Comparison of ENCODE assay signal across 9 cellular contexts in the genomic region with DNA sequence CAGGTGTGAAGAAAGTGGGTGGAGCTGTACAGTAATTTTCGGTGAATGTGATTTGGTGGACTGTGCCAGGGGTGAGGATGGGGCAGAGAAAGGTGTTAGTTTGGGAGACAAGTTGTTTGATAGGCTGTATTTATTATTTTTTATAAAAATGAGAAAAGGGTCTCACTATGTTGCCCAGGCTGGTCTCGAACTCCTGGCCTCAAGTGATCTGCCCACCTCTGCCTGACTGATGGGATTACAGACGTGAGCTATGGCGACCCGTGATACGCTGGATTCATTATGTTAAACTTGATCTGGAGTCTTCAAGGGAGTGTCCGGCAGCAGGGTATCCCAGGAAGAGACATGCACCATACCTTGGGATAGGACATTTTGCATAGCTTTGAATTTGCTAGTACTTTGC. TPM values are rescaled to one million over a fixed set of nuclear protein-coding genes. Genes with fewer than 3 reads are reported as not detected.
DNase-seq lines count a peak whose midpoint lies in the region; ATAC-seq, FAIRE-seq and TF ChIP-seq lines count a peak whose summit lies in the region.
"Had no signal": no experiment of that assay in that cellular context is flagged by ENCODE, and none has a peak within 500 bp of the region (broad histone marks: within the 10 kb centered on the region; RNA-seq: fewer than 3 reads in every experiment).

No MANE protein-coding gene starts in this region.

- no peaks in the 10 kb centered on the region for H3K27me3 Mint-ChIP-seq in natural killer cell treated with Interleukin-12 subunit alpha and Interleukin-12 subunit beta and Interleukin-15 and Interleukin-18, amount 100 ng/mL, for 72 hours

- POLR2A ChIA-PET in AG04449 (lab: Yijun Ruan, JAX) = no interaction called here

- H3K4me1 ChIP-seq in HUES6 (ENCODE audit: control insufficient read depth, insufficient read depth, low read length) = peaks cover 7% of the 10 kb centered on the region

- CTCF ChIA-PET in AG04449 (lab: Yijun Ruan, JAX) = interaction anchor here (1.0 kb wide), 1 partner anchor 22 kb away, joined by 3 read pairs; no protein-coding TSS in a partner anchor

- H3K36me3 ChIP-seq in HUES6 (ENCODE audit: control insufficient read depth, insufficient read depth, low read length) = no peaks in the 10 kb centered on the region

- TF ChIP-seq CTCF in AG04449 (IDR thresholded peaks at IDR 0.05; ENCODE audit: insufficient read depth, low read length, missing control alignments) = no peak

- DNase-seq in AG04449 (ENCODE audit: low read depth, low spot score) = no peak
- DNase-seq in caudate nucleus (lab: John Stamatoyannopoulos, UW) = no peak
- DNase-seq in natural killer cell treated with Interleukin-12 subunit alpha and Interleukin-12 subunit beta and Interleukin-15 and Interleukin-18, amount 100 ng/mL, for 72 hours (ENCODE audit: low spot score) = no peak
- no peak for DNase-seq in GM12891 (ENCODE audit: insufficient read length, low spot score)
- DNase-seq in SW480 (ENCODE audit: low spot score) = no peak
- no peak for DNase-seq in NCI-H128 (lab: John Stamatoyannopoulos, UW; ENCODE audit: unreplicated experiment)
- DNase-seq: occipital lobe had no signal

- no peak for TF ChIP-seq POLR2A in GM12891 (IDR thresholded peaks at IDR 0.05; ENCODE audit: low read depth, low read length)

- FAIRE-seq in GM12891 (lab: Jason Lieb, UNC) = no peak

- H3K4me1 Mint-ChIP-seq in natural killer cell treated with Interleukin-12 subunit alpha and Interleukin-12 subunit beta and Interleukin-15 and Interleukin-18, amount 100 ng/mL, for 72 hours (ENCODE audit: low read depth in 2 of 2) = peaks cover 31 to 38% of the 10 kb centered on the region in 2 donors

- no peaks in the 10 kb centered on the region for H3K9me3 ChIP-seq in HUES6 (ENCODE audit: control insufficient read depth, insufficient read depth, low read depth, low read length)

- ATAC-seq in natural killer cell treated with Interleukin-12 subunit alpha and Interleukin-12 subunit beta and Interleukin-15 and Interleukin-18, amount 100 ng/mL, for 72 hours = no peak
- ATAC-seq in HG03378 (IDR thresholded peaks at IDR 0.05; ENCODE audit: unreplicated experiment) = no peak

- H3K27me3 ChIP-seq in HUES6 (ENCODE audit: control insufficient read depth, insufficient read depth, low read length) = no peaks in the 10 kb centered on the region

- no peak overlapping the region for H3K27ac ChIP-seq in HUES6 (ENCODE audit: low read depth, low read length)
- peak overlapping the region; percentile 88 for H3K27ac ChIP-seq in caudate nucleus (ENCODE audit: low read depth, low read length)

- H3K4me3 ChIP-seq in AG04449 (ENCODE audit: low read depth, low read length) = peak overlapping the region; percentile 73
- peak overlapping the region; percentile 98 for H3K4me3 ChIP-seq in HUES6 (ENCODE audit: low read depth, low read length)

- peak overlapping the region; percentile 83 to 90 for H3K27ac Mint-ChIP-seq in natural killer cell treated with Interleukin-12 subunit alpha and Interleukin-12 subunit beta and Interleukin-15 and Interleukin-18, amount 100 ng/mL, for 72 hours

- no peaks in the 10 kb centered on the region for H3K36me3 Mint-ChIP-seq in natural killer cell treated with Interleukin-12 subunit alpha and Interleukin-12 subunit beta and Interleukin-15 and Interleukin-18, amount 100 ng/mL, for 72 hours

- no peak overlapping the region for H3K9ac ChIP-seq in HUES6 (ENCODE audit: low read length)

- H3K9me3 Mint-ChIP-seq in natural killer cell treated with Interleukin-12 subunit alpha and Interleukin-12 subunit beta and Interleukin-15 and Interleukin-18, amount 100 ng/mL, for 72 hours = peaks cover 3% of the 10 kb centered on the region

- peak overlapping the region; percentile 85 for H3K4me3 Mint-ChIP-seq in natural killer cell treated with Interleukin-12 subunit alpha and Interleukin-12 subunit beta and Interleukin-15 and Interleukin-18, amount 100 ng/mL, for 72 hours

TF ChIP-seq in GM12891, 5 proteins besides CTCF, POLR2A, EP300 and RAD21:
- TF ChIP-seq TAF1 (IDR thresholded peaks at IDR 0.05; ENCODE audit: low read depth, low read length) (no peak), POU2F2 (IDR thresholded peaks at IDR 0.05; ENCODE audit: low read depth, low read length) (no peak), POLR2AphosphoS5 (IDR thresholded peaks at IDR 0.05; ENCODE audit: low read depth, low read length) (no peak)

RNA-seq across cellular contexts. Expression of a gene that starts 1.3 kb away (rescaled TPM):
- total RNA-seq in natural killer cell treated with Interleukin-12 subunit alpha and Interleukin-12 subunit beta and Interleukin-15 and Interleukin-18, amount 100 ng/mL, for 72 hours = 10 to 100 TPM; 26.7 to 27.9 TPM
- 9.2 TPM for polyA plus RNA-seq in GM12891 (2012; ENCODE audit: low read depth, missing spikeins)
